ENCODE assay signal across 1 cellular context in the genomic region with DNA sequence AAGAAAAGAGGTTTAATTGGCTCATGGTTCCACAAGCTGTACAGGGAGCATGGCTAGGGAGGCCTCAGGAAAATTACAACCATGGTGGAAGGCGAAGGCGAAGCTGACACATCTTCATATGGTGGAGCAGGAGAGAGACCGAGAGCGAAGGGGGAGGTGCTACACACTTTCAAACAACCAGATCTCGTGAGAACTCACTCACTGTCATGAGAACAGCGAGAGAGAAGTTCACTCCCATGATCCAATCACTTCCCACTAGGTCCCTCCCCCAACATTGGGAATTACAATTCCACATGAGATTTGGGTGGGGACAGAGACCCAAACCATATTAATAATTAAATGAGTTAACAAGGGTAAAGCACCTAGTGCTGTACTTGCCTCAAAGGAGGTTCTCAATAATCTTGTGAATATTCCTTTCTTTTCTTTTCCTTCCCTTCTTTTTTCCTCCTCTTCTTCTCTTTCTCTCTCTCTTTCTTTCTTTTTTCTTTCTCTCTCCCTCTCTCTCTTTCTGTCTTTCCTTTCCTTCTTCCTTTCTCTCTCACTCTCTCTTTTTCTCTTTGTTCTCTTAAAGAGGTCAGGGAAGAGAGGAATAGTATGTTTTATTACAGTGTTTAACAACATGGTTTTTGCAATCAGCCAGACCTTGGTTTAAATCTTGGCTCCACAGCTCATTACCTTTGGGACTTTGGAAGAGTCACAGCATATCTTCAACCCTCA.
TF ChIP-seq lines count a peak whose summit lies in the region.

No MANE protein-coding gene starts in this region.

TF ChIP-seq in GM23338, 12 proteins besides CTCF, POLR2A, EP300 and RAD21 (continued from another document):
- TF ChIP-seq, protein P1, sequence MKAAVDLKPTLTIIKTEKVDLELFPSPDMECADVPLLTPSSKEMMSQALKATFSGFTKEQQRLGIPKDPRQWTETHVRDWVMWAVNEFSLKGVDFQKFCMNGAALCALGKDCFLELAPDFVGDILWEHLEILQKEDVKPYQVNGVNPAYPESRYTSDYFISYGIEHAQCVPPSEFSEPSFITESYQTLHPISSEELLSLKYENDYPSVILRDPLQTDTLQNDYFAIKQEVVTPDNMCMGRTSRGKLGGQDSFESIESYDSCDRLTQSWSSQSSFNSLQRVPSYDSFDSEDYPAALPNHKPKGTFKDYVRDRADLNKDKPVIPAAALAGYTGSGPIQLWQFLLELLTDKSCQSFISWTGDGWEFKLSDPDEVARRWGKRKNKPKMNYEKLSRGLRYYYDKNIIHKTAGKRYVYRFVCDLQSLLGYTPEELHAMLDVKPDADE (IDR thresholded peaks at IDR 0.05) = no peak
- TF ChIP-seq EZH2 (IDR thresholded peaks at IDR 0.05; ENCODE audit: low read depth, unreplicated experiment) = no peak
- no peak for TF ChIP-seq EZH2phosphoT487 (IDR thresholded peaks at IDR 0.05; ENCODE audit: unreplicated experiment)
